In the genomic region with DNA sequence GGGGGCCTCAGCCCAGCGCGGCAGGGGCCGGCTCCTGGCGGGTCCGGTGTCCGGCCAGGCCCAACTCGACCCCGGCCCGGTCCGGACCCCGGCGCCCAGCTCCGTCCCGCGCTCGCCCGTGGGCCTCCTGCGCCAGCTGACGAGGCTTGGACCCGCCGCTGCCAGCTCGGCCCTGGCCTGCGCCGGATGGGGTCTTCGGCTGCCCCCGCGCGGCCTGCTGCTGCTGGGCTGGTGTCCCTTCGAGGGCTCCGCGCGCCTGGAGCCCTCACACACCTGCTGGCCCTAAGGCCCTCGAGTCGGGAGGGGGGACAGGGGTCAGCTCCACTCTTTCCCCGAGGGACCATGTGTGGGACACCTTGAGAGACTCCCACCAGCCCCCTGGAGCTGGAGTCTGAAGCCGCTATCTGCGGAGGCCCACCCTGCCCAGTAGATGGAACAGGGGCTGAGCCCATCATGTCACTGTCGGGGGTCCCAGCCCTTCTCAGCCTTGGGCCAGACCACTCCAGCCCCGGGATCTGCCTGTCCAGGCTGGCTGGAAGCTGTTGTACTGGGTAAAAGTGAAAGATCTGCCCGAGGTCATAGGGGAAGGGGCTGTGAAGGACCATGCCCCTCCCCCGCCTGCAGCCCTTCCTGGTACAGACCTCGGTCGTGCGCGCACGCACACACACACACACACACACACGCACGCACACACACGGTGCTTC, we compare ENCODE assay signal across 8 cellular contexts. TPM values are rescaled to one million over a fixed set of nuclear protein-coding genes. Genes with fewer than 3 reads are reported as not detected.
A peak's percentile ranks its signal among the peaks of the same experiment; 100 is the strongest.
DNase-seq lines count a peak whose midpoint lies in the region; ATAC-seq and TF ChIP-seq lines count a peak whose summit lies in the region.

No MANE protein-coding gene starts in this region.

- ATAC-seq in GM19324 (IDR thresholded peaks at IDR 0.05; ENCODE audit: low FRiP score, unreplicated experiment) (peak; percentile 14), HG02610 (IDR thresholded peaks at IDR 0.05; ENCODE audit: unreplicated experiment) (no peak)

- peak; percentile 61 for DNase-seq in AG20443 (ENCODE audit: low spot score)
- DNase-seq in SK-N-DZ (ENCODE audit: low spot score): peak; percentile 55
- DNase-seq in fibroblast of lung (ENCODE audit: low read depth in 2 of 2): peak; percentile 35 to 42
- DNase-seq in NCI-H2081 (lab: John Stamatoyannopoulos, UW): no peak
- DNase-seq in cerebellar cortex (ENCODE audit: low spot score): no peak

- H3K4me3 ChIP-seq in fibroblast of lung (replicated peaks in 1 of 4; ENCODE audit: control extremely low read depth in 1 of 4, insufficient read depth in 1 of 4, low read depth in 3 of 4, low read length in 4 of 4): peak overlapping the region in 1 of 4 experiments; percentile 22
- H3K4me3 ChIP-seq in parathyroid adenoma (ENCODE audit: low read depth, low read length): no peak overlapping the region

- H3K4me2 ChIP-seq in fibroblast of lung (ENCODE audit: extremely low read depth, insufficient read depth, low read length) (peak overlapping the region; percentile 5), parathyroid adenoma (ENCODE audit: low read length) (no peak overlapping the region)

- H3K4me1 ChIP-seq in fibroblast of lung (ENCODE audit: control insufficient read depth, extremely low read depth, insufficient read depth, low read length) (peaks cover 2% of the 10 kb centered on the region), parathyroid adenoma (no peaks in the 10 kb centered on the region)

- H2AFZ ChIP-seq in fibroblast of lung (ENCODE audit: low read length) (no peak overlapping the region), parathyroid adenoma (peak overlapping the region; percentile 58)

- H3K9me3 ChIP-seq in fibroblast of lung (ENCODE audit: control insufficient read depth, insufficient read depth, low read depth, low read length) (no peaks in the 10 kb centered on the region), parathyroid adenoma (ENCODE audit: control insufficient read depth, low read length) (no peaks in the 10 kb centered on the region)

- H3K36me3 ChIP-seq in fibroblast of lung (ENCODE audit: control insufficient read depth, insufficient read depth, low read length) (no peaks in the 10 kb centered on the region), parathyroid adenoma (ENCODE audit: control insufficient read depth, insufficient read depth, low read length) (no peaks in the 10 kb centered on the region)

- H3K27ac ChIP-seq in fibroblast of lung (ENCODE audit: insufficient read depth, low read length) (no peak overlapping the region), parathyroid adenoma (peak overlapping the region; percentile 15)

- no peaks in the 10 kb centered on the region for H4K20me1 ChIP-seq in fibroblast of lung (ENCODE audit: control insufficient read depth, extremely low read depth, insufficient read depth, low read length)

- peaks cover 3% of the 10 kb centered on the region for H3K27me3 ChIP-seq in fibroblast of lung (ENCODE audit: control insufficient read depth, insufficient read depth, low read length)
- no peaks in the 10 kb centered on the region for H3K27me3 ChIP-seq in parathyroid adenoma (ENCODE audit: control insufficient read depth, insufficient read depth, low read length)

- no peak overlapping the region for H3K9ac ChIP-seq in fibroblast of lung (ENCODE audit: insufficient read depth, low read length)
- H3K9ac ChIP-seq in parathyroid adenoma: no peak overlapping the region

- peak; percentile 9 to 12 for TF ChIP-seq CTCF in fibroblast of lung (conservative IDR thresholded peaks at IDR 0.05 in 1 of 2, IDR thresholded peaks at IDR 0.05 in 1 of 2; ENCODE audit: low read depth in 1 of 2, low read length in 2 of 2)
- TF ChIP-seq CTCF in parathyroid adenoma (IDR thresholded peaks at IDR 0.05): no peak

- no peaks in the 10 kb centered on the region for H3K79me2 ChIP-seq in fibroblast of lung (ENCODE audit: control insufficient read depth, insufficient read depth, low read length)
- no peaks in the 10 kb centered on the region for H3K79me2 ChIP-seq in parathyroid adenoma

RNA-seq across cellular contexts. Expression of a gene that starts 0.8 kb away (rescaled TPM):
- polyA plus RNA-seq in SK-N-DZ (2014; cell fraction: cytosol; rRNA removed): 7.0 and 7.8 TPM in 2 replicates
- 5.4 and 5.8 TPM in 2 replicates for polyA plus RNA-seq in SK-N-DZ (2014; cell fraction: nucleus; rRNA removed)
- total RNA-seq in fibroblast of lung: 31.1 and 31.5 TPM in 2 replicates
- 5.2 and 8.6 TPM in 2 replicates for polyA plus RNA-seq in fibroblast of lung
- 9.0 and 12.6 TPM in 2 replicates for polyA plus RNA-seq in fibroblast of lung (2012)
- polyA minus RNA-seq in fibroblast of lung (ENCODE audit: low replicate concordance): 1.1 and 2.5 TPM in 2 replicates

RNA-seq across cellular contexts. Expression of a gene that starts 42.9 kb away (rescaled TPM):
- not detected in 2 replicates for polyA plus RNA-seq in SK-N-DZ (2014; cell fraction: cytosol; rRNA removed)
- polyA plus RNA-seq in SK-N-DZ (2014; cell fraction: nucleus; rRNA removed): not detected in 2 replicates
- total RNA-seq in fibroblast of lung: 4.1 and 6.8 TPM in 2 replicates
- polyA plus RNA-seq in fibroblast of lung: 16.2 and 20.5 TPM in 2 replicates
- polyA plus RNA-seq in fibroblast of lung (2012): 108 and 155 TPM in 2 replicates
- 13.6 and 18.5 TPM in 2 replicates for polyA minus RNA-seq in fibroblast of lung (ENCODE audit: low replicate concordance)

Comparison
In these comparisons a context has a peak if more than half of its experiments do, and no peak if none do; other contexts are left out.
1. DNase-seq: peak in AG20443 (single experiment), SK-N-DZ (single experiment) and fibroblast of lung (2 of 2); none in NCI-H2081 (0 of 2) and cerebellar cortex (single experiment).